ENCODE assay signal across 9 cellular contexts in genomic region chr7:66758964-66759628, GRCh38. TPM values are rescaled to one million over a fixed set of nuclear protein-coding genes. Genes with fewer than 3 reads are reported as not detected.
DNase-seq lines count a peak whose midpoint lies in the region; ATAC-seq and TF ChIP-seq lines count a peak whose summit lies in the region.
"Had no signal": no experiment of that assay in that cellular context is flagged by ENCODE, and none has a peak within 500 bp of the region (broad histone marks: within the 10 kb centered on the region; RNA-seq: fewer than 3 reads in every experiment).

No MANE protein-coding gene starts in this region.

- H3K27ac ChIP-seq in substantia nigra (ENCODE audit: low read depth, low read length, poor library complexity, severe bottlenecking), result no peak overlapping the region

- peak overlapping the region; percentile 5 to 74 for H3K4me3 Mint-ChIP-seq in CD14-positive monocyte

- TF ChIP-seq CTCF in CD14-positive monocyte (IDR thresholded peaks at IDR 0.05), result no peak
- TF ChIP-seq CTCF in choroid plexus epithelial cell (conservative IDR thresholded peaks at IDR 0.05; ENCODE audit: low read depth, low read length), result no peak

- no peak overlapping the region for H3K4me3 ChIP-seq in choroid plexus epithelial cell (ENCODE audit: low read depth, low read length)

- H3K27ac Mint-ChIP-seq in CD14-positive monocyte, result peak overlapping the region; percentile 98 to 100 (median 100)

- intact Hi-C loops in CD14-positive monocyte (cut with micrococcal nuclease), result loop anchor here in 1 of 2 donors (2.0 to 5.0 kb wide), 2 partner anchors 18 to 238 kb away; partner anchors contain the start of genes RABGEF1, SBDS and TYW1

- H3K4me1 Mint-ChIP-seq in CD14-positive monocyte, result peaks cover 38% of the 10 kb centered on the region

- peaks cover 0 to 1% (median 0%) of the 10 kb centered on the region in 3 donors for H3K27me3 Mint-ChIP-seq in CD14-positive monocyte (ENCODE audit: low read depth in 3 of 3)

- peaks cover 17 to 40% of the 10 kb centered on the region in 2 donors for H3K36me3 Mint-ChIP-seq in CD14-positive monocyte

- DNase-seq in CD14-positive monocyte (ENCODE audit: low spot score) (peak; percentile 92), choroid plexus epithelial cell (ENCODE audit: low read depth) (peak; percentile 42), substantia nigra (lab: John Stamatoyannopoulos, UW) (no peak), iPS-NIHi11 (ENCODE audit: low spot score) (no peak), NCI-H1417 treated with DMSO at 0.1 percent for 48 hours (lab: John Stamatoyannopoulos, UW) (no peak), ureter (ENCODE audit: low spot score) (no peak)
- DNase-seq: NCI-H345 had no signal

- H3K9me3 Mint-ChIP-seq in CD14-positive monocyte, result peaks cover 0 to 10% (median 6%) of the 10 kb centered on the region in 7 donors

- ATAC-seq in GM19463 (IDR thresholded peaks at IDR 0.05; ENCODE audit: unreplicated experiment) (peak; percentile 89), HG03442 (IDR thresholded peaks at IDR 0.05; ENCODE audit: unreplicated experiment) (peak; percentile 92)

RNA-seq across cellular contexts. Expression of gene RABGEF1, which starts 18.6 kb away (rescaled TPM):
- polyA plus RNA-seq in CD14-positive monocyte, result 10 to 100 TPM; 13.6 to 17.3 TPM
- 31.8 TPM for total RNA-seq in ureter

Comparison
In these comparisons a context has a peak if more than half of its experiments do, and no peak if none do; other contexts are left out.
1. DNase-seq: peak in CD14-positive monocyte (single experiment) and choroid plexus epithelial cell (single experiment); none in substantia nigra (0 of 49), iPS-NIHi11 (single experiment), NCI-H1417 treated with DMSO at 0.1 percent for 48 hours (single experiment) and ureter (single experiment).